In the genomic region with DNA sequence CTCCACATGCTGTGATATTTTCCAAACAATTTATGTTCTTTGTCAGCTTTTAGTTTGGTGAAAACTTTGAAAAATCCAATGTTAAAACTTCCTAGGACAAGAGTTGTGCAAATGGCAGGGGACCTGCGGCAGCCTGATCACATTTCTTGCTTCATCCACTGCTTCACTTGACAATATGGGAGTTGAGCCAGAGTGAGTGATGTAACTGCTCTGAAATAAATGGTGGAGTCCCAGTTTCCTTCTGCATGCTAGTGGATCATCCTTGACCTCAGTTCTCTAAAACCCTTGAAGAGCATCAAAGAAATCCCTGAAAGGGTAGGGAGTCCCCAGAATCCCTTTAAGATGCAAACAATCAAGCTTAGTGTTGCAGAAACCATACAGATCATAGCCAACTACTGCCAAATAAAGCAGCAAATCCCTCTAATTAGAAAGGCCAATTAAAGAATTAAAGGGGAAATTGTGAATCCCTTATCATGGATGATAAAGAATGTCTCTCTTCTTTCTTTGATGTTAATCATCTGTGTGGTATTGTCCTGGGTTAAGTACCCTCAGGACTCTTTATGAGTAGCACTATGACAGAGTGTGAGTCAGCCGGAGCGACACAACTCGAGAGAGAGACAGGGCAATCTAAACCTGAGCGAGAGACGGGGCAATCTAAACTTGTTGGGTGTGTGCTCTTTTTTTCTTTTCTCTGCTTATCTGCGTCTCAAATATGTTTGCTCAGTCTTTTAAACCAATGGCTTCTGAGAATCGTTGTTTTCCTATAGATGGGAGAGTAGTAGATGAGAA, we compare ENCODE assay signal across 13 cellular contexts. TPM values are rescaled to one million over a fixed set of nuclear protein-coding genes. Genes with fewer than 3 reads are reported as not detected.
DNase-seq lines count a peak whose midpoint lies in the region; ATAC-seq, FAIRE-seq and TF ChIP-seq lines count a peak whose summit lies in the region.
"Had no signal": no experiment of that assay in that cellular context is flagged by ENCODE, and none has a peak within 500 bp of the region (broad histone marks: within the 10 kb centered on the region; RNA-seq: fewer than 3 reads in every experiment).

No MANE protein-coding gene starts in this region.

- CTCF ChIA-PET in HEK293 (lab: Yijun Ruan, JAX) (interaction anchor here (0.9 kb wide), 1 partner anchor 88 kb away, joined by 3 read pairs; no protein-coding TSS in a partner anchor), HepG2 (lab: Yijun Ruan, JAX; ENCODE audit: low intra/inter-chr PET ratio, low total read pairs) (no interaction called here)

- 94% methylated on average over 8 of the region's 8 CpGs for WGBS in aorta, 2 donors
- 22% methylated on average over 8 of the region's 8 CpGs for WGBS in HepG2 (ENCODE audit: low lambda C conversion rate)

- TF ChIP-seq EP300 in HepG2 (IDR thresholded peaks at IDR 0.05; ENCODE audit: low read depth in 2 of 2, low read length in 2 of 2) (no peak), HepG2 (CRISPR knock-in tag; IDR thresholded peaks at IDR 0.05; ENCODE audit: borderline replicate concordance) (no peak)

- no peaks in the 10 kb centered on the region for H3K27me3 Mint-ChIP-seq in astrocyte (ENCODE audit: low read depth, unreplicated experiment)

- H3K9me3 ChIP-seq in HEK293 (ENCODE audit: control insufficient read depth, insufficient read depth, low read depth, low read length), result no peaks in the 10 kb centered on the region
- no peaks in the 10 kb centered on the region for H3K9me3 ChIP-seq in astrocyte (ENCODE audit: insufficient read depth, low read depth, low read length)
- H3K9me3 ChIP-seq in aorta (ENCODE audit: control insufficient read depth, low read length), result no peaks in the 10 kb centered on the region
- no peaks in the 10 kb centered on the region for H3K9me3 ChIP-seq in HepG2 (ENCODE audit: low read length)
- H3K9me3 ChIP-seq: thyroid gland had no signal

- peak overlapping the region; percentile 86 for H3K27ac Mint-ChIP-seq in astrocyte (ENCODE audit: unreplicated experiment)
- H3K27ac Mint-ChIP-seq: GM23338 had no signal

- no peak overlapping the region for H3K27ac ChIP-seq in HEK293 (ENCODE audit: extremely low read depth, low read depth, low read length)
- H3K27ac ChIP-seq in astrocyte (ENCODE audit: low read depth, low read length), result no peak overlapping the region
- no peak overlapping the region for H3K27ac ChIP-seq in aorta (ENCODE audit: low read depth in 1 of 2, low read length in 2 of 2)
- no peak overlapping the region for H3K27ac ChIP-seq in HepG2 (ENCODE audit: extremely low read length, insufficient read depth, low read length)
- H3K27ac ChIP-seq: thyroid gland had no signal

- POLR2A ChIA-PET in HEK293 (lab: Yijun Ruan, JAX) (no interaction called here), HepG2 (lab: Yijun Ruan, JAX) (no interaction called here)

- H2AFZ ChIP-seq in astrocyte (ENCODE audit: low read depth, low read length), result no peak overlapping the region
- H2AFZ ChIP-seq in HepG2 (ENCODE audit: low read length), result no peak overlapping the region
- H2AFZ ChIP-seq: GM23338 had no signal

- H3K9ac ChIP-seq in astrocyte (ENCODE audit: low read length) (no peak overlapping the region), HepG2 (ENCODE audit: insufficient read depth, low read depth, low read length) (no peak overlapping the region)

- no peaks in the 10 kb centered on the region for H3K36me3 Mint-ChIP-seq in astrocyte (ENCODE audit: low read depth, unreplicated experiment)

- no peak for TF ChIP-seq POLR2A in HepG2 (IDR thresholded peaks at IDR 0.05; ENCODE audit: insufficient read depth in 1 of 2, low read depth in 2 of 2, low read length in 2 of 2)

- H3K4me2 ChIP-seq in astrocyte (ENCODE audit: low read length), result no peak overlapping the region
- no peak overlapping the region for H3K4me2 ChIP-seq in HepG2 (ENCODE audit: low read depth, low read length)
- H3K4me2 ChIP-seq: GM23338 had no signal

- no peaks in the 10 kb centered on the region for H3K9me3 Mint-ChIP-seq in astrocyte (ENCODE audit: unreplicated experiment)

- TF ChIP-seq CTCF in HEK293 (tag by site-specific recombination; IDR thresholded peaks at IDR 0.05), result no peak
- no peak for TF ChIP-seq CTCF in astrocyte (IDR thresholded peaks at IDR 0.05; ENCODE audit: insufficient read depth, low read depth, low read length)
- TF ChIP-seq CTCF in HepG2 (CRISPR knock-in tag; IDR thresholded peaks at IDR 0.05), result no peak

- H3K4me1 ChIP-seq in HEK293 (ENCODE audit: control insufficient read depth, insufficient read depth, low read length), result no peaks in the 10 kb centered on the region
- H3K4me1 ChIP-seq in astrocyte (ENCODE audit: insufficient read depth, low read length), result no peaks in the 10 kb centered on the region
- H3K4me1 ChIP-seq in aorta (ENCODE audit: control insufficient read depth in 1 of 2, insufficient read depth in 2 of 2, low read length in 2 of 2), result peaks cover 0 to 3% of the 10 kb centered on the region in 2 donors
- no peaks in the 10 kb centered on the region for H3K4me1 ChIP-seq in HepG2 (ENCODE audit: insufficient read depth, low read length)
- H3K4me1 ChIP-seq: thyroid gland had no signal

- intact Hi-C loops in aorta (cut with DNase I), result no loop called here
- intact Hi-C loops in HepG2 (cut with micrococcal nuclease; ENCODE audit: unreplicated experiment), result no loop called here

- H3K4me3 Mint-ChIP-seq in astrocyte (ENCODE audit: unreplicated experiment), result no peak overlapping the region
- H3K4me3 Mint-ChIP-seq: GM23338 had no signal

- in situ Hi-C loops in HepG2 (cut with HindIII; ENCODE audit: extremely low pct_ligation_motif_present, low pct_unique_long_range_greater_than_20kb), result no loop called here

- FAIRE-seq in astrocyte (lab: Jason Lieb, UNC) (peak; percentile 5), HepG2 (lab: Jason Lieb, UNC) (no peak)

- no peaks in the 10 kb centered on the region for H3K27me3 ChIP-seq in astrocyte (ENCODE audit: insufficient read depth, low read length)
- H3K27me3 ChIP-seq in aorta (ENCODE audit: control insufficient read depth in 1 of 2, insufficient read depth in 2 of 2, low read length in 1 of 2), result no peaks in the 10 kb centered on the region
- H3K27me3 ChIP-seq in HepG2 (ENCODE audit: control insufficient read depth in 1 of 2, insufficient read depth in 2 of 2, low read length in 2 of 2), result 0 out of 5 replicates have a peak, but pooled peaks cover 0 to 2% of the 10 kb centered on the region in 2 experiments
- H3K27me3 ChIP-seq: thyroid gland had no signal

- H3K4me1 Mint-ChIP-seq in astrocyte (ENCODE audit: low read depth, unreplicated experiment), result peaks cover 15% of the 10 kb centered on the region

- H3K4me3 ChIP-seq in HEK293 (ENCODE audit: low read depth, low read length) (no peak overlapping the region), astrocyte (ENCODE audit: insufficient read depth, low read depth, low read length) (no peak overlapping the region), aorta (ENCODE audit: low read length in 2 of 2) (no peak overlapping the region), HepG2 (replicated peaks in 1 of 3; ENCODE audit: insufficient read depth in 1 of 3, low read depth in 2 of 3, low read length in 3 of 3) (no peak overlapping the region)
- H3K4me3 ChIP-seq: GM23338, thyroid gland had no signal

- DNase-seq in Daoy (ENCODE audit: low read depth) (peak; percentile 50), astrocyte (ENCODE audit: low read depth) (peak; percentile 7), islet precursor cell (peak; percentile 64), epidermal melanocyte (ENCODE audit: insufficient read length, low spot score) (no peak), aorta (no peak), HepG2 (ENCODE audit: low spot score) (no peak)
- DNase-seq: NCI-H187, T-helper 1 cell, thyroid gland had no signal

- no peaks in the 10 kb centered on the region for H3K79me2 ChIP-seq in astrocyte (ENCODE audit: insufficient read depth, low read length)
- H3K79me2 ChIP-seq in HepG2 (ENCODE audit: insufficient read depth, low read length), result no peaks in the 10 kb centered on the region

- ATAC-seq in aorta (ENCODE audit: low FRiP score), result no peak
- ATAC-seq in HepG2, result no peak
- ATAC-seq in HG03432 (IDR thresholded peaks at IDR 0.05; ENCODE audit: unreplicated experiment), result no peak
- ATAC-seq: GM23338 had no signal

- BruUV-seq in HepG2 (replicated peaks; lab: Mats Ljungman, UMichigan), result no TSS peak

- H3K36me3 ChIP-seq in HEK293 (ENCODE audit: control insufficient read depth in 2 of 2, insufficient read depth in 1 of 2, low read length in 2 of 2) (no peaks in the 10 kb centered on the region), astrocyte (ENCODE audit: insufficient read depth, low read length) (no peaks in the 10 kb centered on the region), aorta (ENCODE audit: control insufficient read depth in 1 of 2, insufficient read depth in 2 of 2, low read length in 1 of 2) (no peaks in the 10 kb centered on the region), HepG2 (replicated peaks in 1 of 2; ENCODE audit: control insufficient read depth in 1 of 2, insufficient read depth in 2 of 2, low read length in 2 of 2) (no peaks in the 10 kb centered on the region)
- H3K36me3 ChIP-seq: thyroid gland had no signal

- no peak for TF ChIP-seq RAD21 in HepG2 (CRISPR knock-in tag; IDR thresholded peaks at IDR 0.05)

- H4K20me1 ChIP-seq in astrocyte (ENCODE audit: insufficient read depth, low read length), result no peaks in the 10 kb centered on the region
- no peaks in the 10 kb centered on the region for H4K20me1 ChIP-seq in HepG2 (ENCODE audit: insufficient read depth, low read length)

RNA-seq across cellular contexts. Expression of gene GAP43, which starts 41.8 kb away (rescaled TPM):
- 0.06 and 0.12 TPM in 2 replicates for total RNA-seq in Daoy (2014; rRNA removed; shearing (Covaris generic))
- total RNA-seq in astrocyte (13.8 and 17.4 TPM in 2 replicates), aorta (1 to 10 TPM; 1.1 to 5.1 TPM), HepG2 (2016; rRNA removed; fragmentation: Illumina TruSeq; extraction: Trizol) (not detected in 2 replicates)
- polyA plus RNA-seq in aorta (10 to 100 TPM; 17.5 to 40.9 TPM), HepG2 (2011; rRNA removed) (not detected in 2 replicates)
- not detected in 2 replicates for total RNA-seq in HepG2 (2016; cell fraction: cytosol; rRNA removed; fragmentation: Illumina TruSeq; extraction: Trizol; ENCODE audit: low read depth)
- not detected in 2 replicates for total RNA-seq in HepG2 (2016; cell fraction: insoluble cytoplasmic fraction; rRNA removed; fragmentation: Illumina TruSeq; extraction: Trizol)
- total RNA-seq in HepG2 (2016; cell fraction: membrane; rRNA removed; fragmentation: Illumina TruSeq; extraction: Trizol), result not detected in 2 replicates
- total RNA-seq in HepG2 (2016; cell fraction: nucleus; rRNA removed; fragmentation: Illumina TruSeq; extraction: Trizol), result not detected in 2 replicates
- not detected in 2 replicates for polyA plus RNA-seq in HepG2 (2011; cell fraction: cytosol; rRNA removed)
- polyA plus RNA-seq in HepG2 (2011; cell fraction: nucleus; rRNA removed), result not detected in 2 replicates
- 0.13 and 0.16 TPM in 2 replicates for polyA plus RNA-seq in HepG2 (2012)
- not detected in 2 replicates for polyA plus RNA-seq in HepG2 (2016; cell fraction: cytosol; fragmentation: Illumina TruSeq; extraction: Trizol; ENCODE audit: low read depth)
- 0.14 TPM in 1 of 2 replicates, not detected in the other for polyA plus RNA-seq in HepG2 (2016; cell fraction: insoluble cytoplasmic fraction; fragmentation: Illumina TruSeq; extraction: Trizol; ENCODE audit: low read depth)
- not detected in 2 replicates for polyA plus RNA-seq in HepG2 (2016; cell fraction: membrane; fragmentation: Illumina TruSeq; extraction: Trizol; ENCODE audit: low read depth)
- not detected in 2 replicates for polyA plus RNA-seq in HepG2 (2016; cell fraction: nucleus; fragmentation: Illumina TruSeq; extraction: Trizol; ENCODE audit: insufficient read depth, low read depth)
- polyA minus RNA-seq in HepG2 (2011; rRNA and poly(A)+ RNA removed; ENCODE audit: low replicate concordance), result 0.09 TPM in 1 of 2 replicates, not detected in the other
- polyA minus RNA-seq in HepG2 (2011; cell fraction: cytosol; rRNA and poly(A)+ RNA removed), result not detected in 2 replicates
- not detected in 2 replicates for polyA minus RNA-seq in HepG2 (2011; cell fraction: nucleus; rRNA and poly(A)+ RNA removed)
- total RNA-seq: mononuclear cell, thyroid gland had no signal

Comparison
In these comparisons a context has a peak if more than half of its experiments do, and no peak if none do; other contexts are left out.
1. DNase-seq: peak in Daoy (single experiment), astrocyte (single experiment) and islet precursor cell (single experiment); none in epidermal melanocyte (single experiment), aorta (0 of 2) and HepG2 (single experiment).